ENCODE assay signal across 15 cellular contexts in genomic region chr22:19175602-19176174, GRCh38. TPM values are rescaled to one million over a fixed set of nuclear protein-coding genes. Genes with fewer than 3 reads are reported as not detected.
DNase-seq lines count a peak whose midpoint lies in the region; ATAC-seq and TF ChIP-seq lines count a peak whose summit lies in the region.
"Had no signal": no experiment of that assay in that cellular context is flagged by ENCODE, and none has a peak within 500 bp of the region (broad histone marks: within the 10 kb centered on the region; RNA-seq: fewer than 3 reads in every experiment).

No MANE protein-coding gene starts in this region.

- H3K27ac Mint-ChIP-seq in activated naive CD4-positive, alpha-beta T cell treated with anti-CD3 and anti-CD28 coated beads, Interleukin-2, amount 10 ng/mL, durations not matched to agents 7 days and 5 days = peak overlapping the region; percentile 77
- peak overlapping the region; percentile 74 for H3K27ac Mint-ChIP-seq in endodermal cell
- peak overlapping the region; percentile 19 for H3K27ac Mint-ChIP-seq in stimulated activated memory B cell treated with anti-CD40 and anti-IgM and Interleukin-4, amounts not matched to agents 10 μg/mL and 1 μg/mL and 100 μg/mL, for 72 hours

- H3K9me3 Mint-ChIP-seq in activated naive CD4-positive, alpha-beta T cell treated with anti-CD3 and anti-CD28 coated beads, Interleukin-2, amount 10 ng/mL, durations not matched to agents 7 days and 5 days = no peaks in the 10 kb centered on the region
- no peaks in the 10 kb centered on the region for H3K9me3 Mint-ChIP-seq in endodermal cell
- no peaks in the 10 kb centered on the region for H3K9me3 Mint-ChIP-seq in stimulated activated memory B cell treated with anti-CD40 and anti-IgM and Interleukin-4, amounts not matched to agents 10 μg/mL and 1 μg/mL and 100 μg/mL, for 72 hours

- CTCF ChIA-PET in activated naive CD4-positive, alpha-beta T cell treated with anti-CD3 and anti-CD28 coated beads, Interleukin-2, amount 10 ng/mL, durations not matched to agents 7 days and 5 days (lab: Charles Lee) = no interaction called here
- CTCF ChIA-PET in Panc1 (lab: Charles Lee) = no interaction called here

- peak overlapping the region; percentile 87 for H3K27ac ChIP-seq in Panc1 (ENCODE audit: low read length)
- H3K27ac ChIP-seq in endodermal cell (ENCODE audit: low read depth, low read length) = peak overlapping the region; percentile 38
- H3K27ac ChIP-seq: KMS-11, PC-9 had no signal

- intact Hi-C loops in Panc1 (cut with micrococcal nuclease; ENCODE audit: unreplicated experiment) = no loop called here

- WGBS in endodermal cell (ENCODE audit: insufficient coverage in 1 of 2, insufficient read length in 1 of 2), 2 experiments = 89 to 92% methylated on average over 15 to 21 of the region's 21 CpGs

- H3K36me3 ChIP-seq in Panc1 (ENCODE audit: control insufficient read depth, insufficient read depth, low read length) = no peaks in the 10 kb centered on the region; the same call in 1 of the 2 replicates
- H3K36me3 ChIP-seq in endodermal cell (ENCODE audit: control insufficient read depth, insufficient read depth, low read length) = no peaks in the 10 kb centered on the region

- POLR2A ChIA-PET in Panc1 (lab: Charles Lee) = no interaction called here

- in situ Hi-C loops in Panc1 (cut with HindIII; ENCODE audit: low pct_unique_long_range_greater_than_20kb, low sequenced_read_pairs) = no loop called here

- H3K27me3 ChIP-seq in Panc1 (ENCODE audit: control insufficient read depth, insufficient read depth, low read length) = no peaks in the 10 kb centered on the region
- H3K27me3 ChIP-seq in endodermal cell (ENCODE audit: control insufficient read depth, insufficient read depth, low read length, poor library complexity, severe bottlenecking) = peaks cover 6% of the 10 kb centered on the region

- ATAC-seq in Panc1 (no peak), HG03280 (IDR thresholded peaks at IDR 0.05; ENCODE audit: unreplicated experiment) (no peak), GM19328 (IDR thresholded peaks at IDR 0.05; ENCODE audit: unreplicated experiment) (no peak)
- no peak for ATAC-seq in stimulated activated memory B cell treated with anti-CD40 and anti-IgM and Interleukin-4, amounts not matched to agents 10 μg/mL and 1 μg/mL and 100 μg/mL, for 72 hours
- ATAC-seq: activated CD4-positive, CD25-positive, alpha-beta regulatory T cell treated with anti-CD3 and anti-CD28 coated beads, Interleukin-2, amount 50 U/mL, for 24 hours; left lung had no signal

- DNase-seq in activated naive CD4-positive, alpha-beta T cell treated with anti-CD3 and anti-CD28 coated beads, Interleukin-2, amount 10 ng/mL, durations not matched to agents 7 days and 5 days = no peak
- no peak for DNase-seq in activated naive CD4-positive, alpha-beta T cell treated with anti-CD3 and anti-CD28 coated beads, Interleukin-2, amount 50 U/mL, for 16 hours
- DNase-seq in Panc1 (ENCODE audit: low read depth, low spot score) (no peak), endodermal cell (no peak)
- DNase-seq in stimulated activated naive CD4-positive, alpha-beta T cell (lab: John Stamatoyannopoulos, UW) = no peak
- DNase-seq: effector CD4-positive, alpha-beta T cell; GDM1; left lung; PC-9 had no signal

- H3K9me3 ChIP-seq in Panc1 (ENCODE audit: control insufficient read depth, insufficient read depth, low read depth, low read length) (no peaks in the 10 kb centered on the region), endodermal cell (ENCODE audit: control insufficient read depth, low read length) (no peaks in the 10 kb centered on the region)
- H3K9me3 ChIP-seq: left lung had no signal

- H3K4me1 Mint-ChIP-seq in activated naive CD4-positive, alpha-beta T cell treated with anti-CD3 and anti-CD28 coated beads, Interleukin-2, amount 10 ng/mL, durations not matched to agents 7 days and 5 days = peaks cover 40% of the 10 kb centered on the region
- H3K4me1 Mint-ChIP-seq in endodermal cell = peaks cover 21% of the 10 kb centered on the region
- peaks cover 68% of the 10 kb centered on the region for H3K4me1 Mint-ChIP-seq in stimulated activated memory B cell treated with anti-CD40 and anti-IgM and Interleukin-4, amounts not matched to agents 10 μg/mL and 1 μg/mL and 100 μg/mL, for 72 hours

- H3K4me3 ChIP-seq in Panc1 (ENCODE audit: low read depth in 2 of 2, low read length in 2 of 2) (no peak overlapping the region), endodermal cell (ENCODE audit: low read length) (no peak overlapping the region)
- H3K4me3 ChIP-seq: left lung, PC-9 had no signal

- H3K4me1 ChIP-seq in Panc1 (ENCODE audit: control insufficient read depth, insufficient read depth, low read length) (peaks cover 45% of the 10 kb centered on the region), endodermal cell (ENCODE audit: control insufficient read depth, insufficient read depth, low read length) (peaks cover 8% of the 10 kb centered on the region)

- peak overlapping the region; percentile 36 for H3K4me3 Mint-ChIP-seq in activated naive CD4-positive, alpha-beta T cell treated with anti-CD3 and anti-CD28 coated beads, Interleukin-2, amount 10 ng/mL, durations not matched to agents 7 days and 5 days
- H3K4me3 Mint-ChIP-seq in endodermal cell = peak overlapping the region; percentile 65
- no peak overlapping the region for H3K4me3 Mint-ChIP-seq in stimulated activated memory B cell treated with anti-CD40 and anti-IgM and Interleukin-4, amounts not matched to agents 10 μg/mL and 1 μg/mL and 100 μg/mL, for 72 hours

- H3K27me3 Mint-ChIP-seq in activated naive CD4-positive, alpha-beta T cell treated with anti-CD3 and anti-CD28 coated beads, Interleukin-2, amount 10 ng/mL, durations not matched to agents 7 days and 5 days = peaks cover 12% of the 10 kb centered on the region
- peaks cover 13% of the 10 kb centered on the region for H3K27me3 Mint-ChIP-seq in endodermal cell (ENCODE audit: insufficient read depth)
- no peaks in the 10 kb centered on the region for H3K27me3 Mint-ChIP-seq in stimulated activated memory B cell treated with anti-CD40 and anti-IgM and Interleukin-4, amounts not matched to agents 10 μg/mL and 1 μg/mL and 100 μg/mL, for 72 hours

- peaks cover 5% of the 10 kb centered on the region for H3K36me3 Mint-ChIP-seq in activated naive CD4-positive, alpha-beta T cell treated with anti-CD3 and anti-CD28 coated beads, Interleukin-2, amount 10 ng/mL, durations not matched to agents 7 days and 5 days
- H3K36me3 Mint-ChIP-seq in endodermal cell (ENCODE audit: low read depth) = peaks cover 8% of the 10 kb centered on the region
- no peaks in the 10 kb centered on the region for H3K36me3 Mint-ChIP-seq in stimulated activated memory B cell treated with anti-CD40 and anti-IgM and Interleukin-4, amounts not matched to agents 10 μg/mL and 1 μg/mL and 100 μg/mL, for 72 hours

- BruUV-seq in Panc1 (replicated peaks; lab: Mats Ljungman, UMichigan) = no TSS peak

- no peak overlapping the region for H3K9ac ChIP-seq in endodermal cell (ENCODE audit: extremely low read depth, low read length, poor library complexity, severe bottlenecking)
- H3K9ac ChIP-seq: KMS-11 had no signal

- TF ChIP-seq CTCF in Panc1 (IDR thresholded peaks at IDR 0.05) (no peak), endodermal cell (conservative IDR thresholded peaks at IDR 0.05) (no peak)

RNA-seq across cellular contexts. Expression of gene SLC25A1, which starts 2.8 kb away (rescaled TPM):
- 162 TPM for total RNA-seq in Panc1 (2021; ENCODE audit: unreplicated experiment)
- polyA plus RNA-seq in Panc1 (2012; ENCODE audit: insufficient read length) = 323 TPM
- 100 to 1,000 TPM; 111 to 119 TPM for total RNA-seq in endodermal cell
- 113 TPM for polyA plus RNA-seq in endodermal cell (2013, experiment 1 of 2)
- polyA plus RNA-seq in endodermal cell (2013, experiment 2 of 2) = 109 TPM

RNA-seq across cellular contexts. Expression of gene GSC2, which starts 25.6 kb away (rescaled TPM):
- total RNA-seq in Panc1 (2021; ENCODE audit: unreplicated experiment) (0.23 TPM), endodermal cell (not detected)
- polyA plus RNA-seq in Panc1 (2012; ENCODE audit: insufficient read length) = not detected
- polyA plus RNA-seq in endodermal cell (2013, experiment 1 of 2) = not detected
- polyA plus RNA-seq in endodermal cell (2013, experiment 2 of 2) = not detected
- total RNA-seq: glomerular endothelial cell, left lung, PC-9 had no signal

RNA-seq across cellular contexts. Expression of gene ESS2, which starts 31.2 kb away (rescaled TPM):
- total RNA-seq in Panc1 (2021; ENCODE audit: unreplicated experiment) (13.1 TPM), endodermal cell (10 to 100 TPM; 14.5 to 14.8 TPM)
- polyA plus RNA-seq in Panc1 (2012; ENCODE audit: insufficient read length) = 18.3 TPM
- 17.1 TPM for polyA plus RNA-seq in endodermal cell (2013, experiment 1 of 2)
- 15.0 TPM for polyA plus RNA-seq in endodermal cell (2013, experiment 2 of 2)

RNA-seq across cellular contexts. Expression of gene TSSK2, which starts 44.6 kb away (rescaled TPM):
- total RNA-seq in Panc1 (2021; ENCODE audit: unreplicated experiment) (not detected), endodermal cell (not detected)
- not detected for polyA plus RNA-seq in Panc1 (2012; ENCODE audit: insufficient read length)
- polyA plus RNA-seq in endodermal cell (2013, experiment 1 of 2) = not detected
- not detected for polyA plus RNA-seq in endodermal cell (2013, experiment 2 of 2)
- total RNA-seq: glomerular endothelial cell, left lung, PC-9 had no signal

RNA-seq across cellular contexts. Expression of gene DGCR2, which starts 53.5 kb away (rescaled TPM):
- total RNA-seq in Panc1 (2021; ENCODE audit: unreplicated experiment) (35.1 TPM), endodermal cell (10 to 100 TPM; 54.6 to 62.9 TPM)
- 42.4 TPM for polyA plus RNA-seq in Panc1 (2012; ENCODE audit: insufficient read length)
- 47.4 TPM for polyA plus RNA-seq in endodermal cell (2013, experiment 1 of 2)
- polyA plus RNA-seq in endodermal cell (2013, experiment 2 of 2) = 41.6 TPM

Comparison
In these comparisons a context has a peak if more than half of its experiments do, and no peak if none do; other contexts are left out.
1. H3K27ac Mint-ChIP-seq: peak in every context shown above with its lines; median percentile 77 in activated naive CD4-positive, alpha-beta T cell treated with anti-CD3 and anti-CD28 coated beads, Interleukin-2, amount 10 ng/mL, durations not matched to agents 7 days and 5 days; 74 in endodermal cell; 19 in stimulated activated memory B cell treated with anti-CD40 and anti-IgM and Interleukin-4, amounts not matched to agents 10 μg/mL and 1 μg/mL and 100 μg/mL, for 72 hours.